5 cellular contexts compared by ENCODE assay signal in genomic region chr3:188516515-188516914, GRCh38.
"Had no signal": no experiment of that assay in that cellular context is flagged by ENCODE, and none has a peak within 500 bp of the region (broad histone marks: within the 10 kb centered on the region; RNA-seq: fewer than 3 reads in every experiment).

No MANE protein-coding gene starts in this region.

- FAIRE-seq: astrocyte had no signal

- DNase-seq: activated CD4-positive, alpha-beta T cell treated with anti-CD3 and anti-CD28 coated beads for 1 hour; foreskin keratinocyte; stimulated activated naive CD4-positive, alpha-beta T cell treated with Interleukin-2 at 50 U/mL for 16 hours; uterus had no signal
